9 cellular contexts compared by ENCODE assay signal in genomic region chr16:89442990-89443726, GRCh38. TPM values are rescaled to one million over a fixed set of nuclear protein-coding genes. Genes with fewer than 3 reads are reported as not detected.
DNase-seq lines count a peak whose midpoint lies in the region; ATAC-seq, FAIRE-seq and TF ChIP-seq lines count a peak whose summit lies in the region.
"Had no signal": no experiment of that assay in that cellular context is flagged by ENCODE, and none has a peak within 500 bp of the region (broad histone marks: within the 10 kb centered on the region; RNA-seq: fewer than 3 reads in every experiment).

No MANE protein-coding gene starts in this region.

- TF ChIP-seq POLR2A in GM12891 (IDR thresholded peaks at IDR 0.05; ENCODE audit: low read depth, low read length) (no peak), H54 (IDR thresholded peaks at IDR 0.05; ENCODE audit: low read depth, low read length) (no peak)

- no peaks in the 10 kb centered on the region for H3K9me3 ChIP-seq in ES-I3 (ENCODE audit: control insufficient read depth, insufficient read depth, low read length)

- H3K4me3 ChIP-seq in foreskin fibroblast (ENCODE audit: low read depth in 1 of 2, low read length in 2 of 2): no peak overlapping the region

- no peaks in the 10 kb centered on the region for H3K36me3 ChIP-seq in ES-I3 (ENCODE audit: insufficient read depth, low read length)

- peak; percentile 61 to 82 for DNase-seq in foreskin fibroblast
- peak; percentile 85 for DNase-seq in renal cortical epithelial cell (ENCODE audit: low read depth)
- no peak for DNase-seq in GM12891 (ENCODE audit: insufficient read length, low spot score)
- DNase-seq in H54 (ENCODE audit: insufficient read length, low spot score): no peak

- H3K4me1 ChIP-seq in ES-I3 (ENCODE audit: insufficient read depth, low read length): peaks cover 56% of the 10 kb centered on the region

- FAIRE-seq in GM12891 (lab: Jason Lieb, UNC) (no peak), H54 (lab: Jason Lieb, UNC) (no peak)
- FAIRE-seq: colon had no signal

- ATAC-seq in HG02610 (IDR thresholded peaks at IDR 0.05; ENCODE audit: unreplicated experiment): no peak

- peak overlapping the region; percentile 3; the same call in 1 of the 2 replicates for H3K9ac ChIP-seq in ES-I3 (ENCODE audit: low read depth, low read length)

- TF ChIP-seq CTCF in 22Rv1 (IDR thresholded peaks at IDR 0.05): no peak
- no peak for TF ChIP-seq CTCF in VCaP (conservative IDR thresholded peaks at IDR 0.05)
- TF ChIP-seq CTCF in foreskin fibroblast (IDR thresholded peaks at IDR 0.05; ENCODE audit: low read depth, low read length): no peak

- H3K27ac ChIP-seq in 22Rv1 (peak overlapping the region; percentile 67), VCaP (peak overlapping the region; percentile 28)

TF ChIP-seq in GM12891, 5 proteins besides CTCF, POLR2A, EP300 and RAD21:
- TF ChIP-seq TAF1 (IDR thresholded peaks at IDR 0.05; ENCODE audit: low read depth, low read length) (no peak), POU2F2 (IDR thresholded peaks at IDR 0.05; ENCODE audit: low read depth, low read length) (no peak), PAX5 (IDR thresholded peaks at IDR 0.05; ENCODE audit: insufficient read depth, low read length, severe bottlenecking) (no peak), POLR2AphosphoS5 (IDR thresholded peaks at IDR 0.05; ENCODE audit: low read depth, low read length) (no peak), SPI1 (IDR thresholded peaks at IDR 0.05; ENCODE audit: low read depth, low read length) (no peak)

RNA-seq across cellular contexts. Expression of gene ANKRD11, which starts 47.2 kb away (rescaled TPM):
- total RNA-seq in renal cortical epithelial cell: 32.3 and 96.9 TPM in 2 replicates
- 50.7 TPM for polyA plus RNA-seq in GM12891 (2012; ENCODE audit: low read depth, missing spikeins)

Comparison
In these comparisons a context has a peak if more than half of its experiments do, and no peak if none do; other contexts are left out.
1. DNase-seq: peak in foreskin fibroblast (2 of 2) and renal cortical epithelial cell (single experiment); none in GM12891 (single experiment) and H54 (single experiment).